9 cellular contexts compared by ENCODE assay signal in the genomic region with DNA sequence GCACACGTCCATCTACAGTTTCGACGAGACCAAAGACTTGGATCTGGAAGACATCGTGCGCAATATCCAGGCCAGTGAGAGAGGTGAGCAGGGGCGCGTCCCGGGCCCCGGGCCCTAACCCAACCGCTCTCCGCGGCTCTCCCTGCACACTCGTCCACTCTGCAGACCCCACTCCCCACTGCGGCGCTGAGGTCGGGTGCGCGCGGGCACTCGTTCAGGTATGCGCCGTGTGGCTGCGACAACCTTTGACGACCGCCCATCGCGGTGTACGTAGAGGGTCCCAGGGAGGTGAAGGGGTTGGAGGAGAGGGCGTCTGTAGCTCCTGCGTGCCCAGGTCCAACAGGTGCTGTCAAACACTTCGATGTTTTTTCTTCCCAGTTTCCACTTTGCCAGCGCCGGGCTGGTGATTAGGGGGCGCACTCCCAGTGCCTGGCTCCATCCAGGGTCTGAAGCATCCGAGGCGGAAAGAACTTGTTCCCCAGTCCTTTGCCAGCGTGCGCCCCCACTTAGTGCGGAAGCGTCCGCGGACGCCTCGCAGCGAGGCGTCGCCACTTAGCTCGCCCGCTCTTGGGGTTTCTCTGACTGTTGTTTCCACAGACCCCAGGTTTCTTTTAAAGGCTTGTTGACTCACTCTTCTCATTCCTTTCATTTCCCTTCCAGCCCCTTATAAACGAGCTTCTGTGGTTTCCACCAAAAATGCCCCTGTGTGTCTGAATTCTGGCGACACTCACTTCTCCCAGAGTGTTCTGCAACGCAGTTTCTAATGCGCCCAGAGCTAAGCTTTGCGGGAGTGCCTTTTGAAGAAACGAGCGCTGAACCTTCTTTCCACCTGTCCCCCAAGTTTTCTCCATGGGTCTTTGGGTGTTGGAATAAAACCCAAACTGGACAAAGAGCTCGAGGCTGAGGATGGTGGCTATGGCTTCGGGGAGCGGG. TPM values are rescaled to one million over a fixed set of nuclear protein-coding genes. Genes with fewer than 3 reads are reported as not detected.
DNase-seq lines count a peak whose midpoint lies in the region; ATAC-seq and TF ChIP-seq lines count a peak whose summit lies in the region.
"Had no signal": no experiment of that assay in that cellular context is flagged by ENCODE, and none has a peak within 500 bp of the region (broad histone marks: within the 10 kb centered on the region; RNA-seq: fewer than 3 reads in every experiment).

No MANE protein-coding gene starts in this region.

- no peak overlapping the region for H3K27ac Mint-ChIP-seq in mesothelial cell of epicardium
- H3K27ac Mint-ChIP-seq in type B pancreatic cell: peak overlapping the region; percentile 83

- H3K36me3 ChIP-seq in heart left ventricle (peaks cover 0 to 8% (median 0%) of the 10 kb centered on the region in 9 donors), mammary epithelial cell (ENCODE audit: insufficient read depth, low read length) (no peaks in the 10 kb centered on the region), HAP-1 (replicated peaks) (no peaks in the 10 kb centered on the region)

- peak overlapping the region; percentile 71 for H2AFZ ChIP-seq in mammary epithelial cell (ENCODE audit: low read depth, low read length)

- intact Hi-C loops in heart left ventricle (cut with DNase I) (loop anchor here in 7 of 10 donors (5.0 to 10.0 kb wide), 9 partner anchors 132 to 710 kb away; no protein-coding TSS in a partner anchor), left cardiac atrium (cut with DNase I) (loop anchor here in 1 of 2 donors (5.0 to 10.0 kb wide), 2 partner anchors 142 to 580 kb away; no protein-coding TSS in a partner anchor), mammary epithelial cell (cut with micrococcal nuclease) (loop anchor here (5.0 kb wide), 1 partner anchor 80 kb away; no protein-coding TSS in a partner anchor)

- H3K4me1 Mint-ChIP-seq in mesothelial cell of epicardium (peaks cover 35% of the 10 kb centered on the region), type B pancreatic cell (ENCODE audit: unreplicated experiment) (peaks cover 15% of the 10 kb centered on the region)

- dilution Hi-C loops in mammary epithelial cell (cut with HindIII; ENCODE audit: low sequenced_read_pairs): no loop called here

- H3K27me3 Mint-ChIP-seq in mesothelial cell of epicardium (ENCODE audit: low read depth): peaks cover 88% of the 10 kb centered on the region
- peaks cover 61% of the 10 kb centered on the region for H3K27me3 Mint-ChIP-seq in type B pancreatic cell

- DNase-seq in heart left ventricle: no peak
- DNase-seq in left cardiac atrium: no peak
- no peak for DNase-seq in mammary epithelial cell
- no peak for DNase-seq in mesothelial cell of epicardium (ENCODE audit: low spot score in 2 of 2, unreplicated experiment in 2 of 2)
- no peak for DNase-seq in type B pancreatic cell (ENCODE audit: extremely low spot score, unreplicated experiment)
- no peak for DNase-seq in HAP-1 (ENCODE audit: low spot score in 2 of 2)
- no peak for DNase-seq in activated CD4-positive, alpha-beta T cell treated with anti-CD3 and anti-CD28 coated beads, Interleukin-2, amount 50 U/mL, for 48 hours
- DNase-seq: effector CD4-positive, alpha-beta T cell had no signal

- in situ Hi-C loops in mammary epithelial cell (cut with MboI; ENCODE audit: low sequenced_read_pairs in 2 of 2): loop anchor here (10.0 to 25.0 kb wide), 3 partner anchors 200 to 712 kb away; no protein-coding TSS in a partner anchor
- in situ Hi-C loops in HAP-1 (cut with MboI; ENCODE audit: low sequenced_read_pairs): no loop called here

- H3K27me3 ChIP-seq in heart left ventricle (peaks cover 0 to 62% (median 0%) of the 10 kb centered on the region in 9 donors), mammary epithelial cell (ENCODE audit: insufficient read depth, low read length) (peaks cover 27% of the 10 kb centered on the region), HAP-1 (ENCODE audit: low read depth) (peaks cover 30% of the 10 kb centered on the region)

- CTCF ChIA-PET in mammary epithelial cell (lab: Charles Lee; ENCODE audit: low non-redundant PET): no interaction called here

- H3K4me3 Mint-ChIP-seq in mesothelial cell of epicardium (peak overlapping the region; percentile 55), type B pancreatic cell (peak overlapping the region; percentile 93)

- ATAC-seq in heart left ventricle: no peak
- ATAC-seq in left cardiac atrium: no peak
- no peak for ATAC-seq in HG02759 (IDR thresholded peaks at IDR 0.05; ENCODE audit: unreplicated experiment)

- H3K36me3 Mint-ChIP-seq in mesothelial cell of epicardium (no peaks in the 10 kb centered on the region), type B pancreatic cell (peaks cover 17% of the 10 kb centered on the region)

- H3K4me2 ChIP-seq in mammary epithelial cell (ENCODE audit: insufficient read depth, low read depth, low read length): peak overlapping the region; percentile 90

- peak in 1 of 12 donors; percentile 24 for TF ChIP-seq CTCF in heart left ventricle (IDR thresholded peaks at IDR 0.05)
- no peak for TF ChIP-seq CTCF in mammary epithelial cell (conservative IDR thresholded peaks at IDR 0.05 in 1 of 2, IDR thresholded peaks at IDR 0.05 in 1 of 2; ENCODE audit: extremely low read depth in 1 of 2, insufficient read depth in 1 of 2, low read depth in 1 of 2, low read length in 2 of 2)
- no peak for TF ChIP-seq CTCF in mesothelial cell of epicardium (IDR thresholded peaks at IDR 0.05; ENCODE audit: unreplicated experiment)
- no peak for TF ChIP-seq CTCF in type B pancreatic cell (conservative IDR thresholded peaks at IDR 0.05)

- H3K9ac ChIP-seq in mammary epithelial cell (ENCODE audit: insufficient read depth, low read length): no peak overlapping the region

- peak overlapping the region in 8 of 12 donors; percentile 32 to 97 (median 87) for H3K27ac ChIP-seq in heart left ventricle
- no peak overlapping the region for H3K27ac ChIP-seq in mammary epithelial cell (ENCODE audit: insufficient read depth, low read depth, low read length)

- 6 to 28% (median 15%) methylated on average over 46 to 59 of the region's 59 CpGs for WGBS in heart left ventricle, 4 donors
- 14% methylated on average over 36 of the region's 59 CpGs for WGBS in mammary epithelial cell (ENCODE audit: low coverage, missing lambda C conversion rate)

- H3K9me3 Mint-ChIP-seq in mesothelial cell of epicardium (peaks cover 6% of the 10 kb centered on the region), type B pancreatic cell (no peaks in the 10 kb centered on the region)

- no TSS peak for BruUV-seq in mammary epithelial cell (replicated peaks; lab: Mats Ljungman, UMichigan)

- peak overlapping the region; percentile 14 to 80 (median 62) for H3K4me3 ChIP-seq in heart left ventricle
- H3K4me3 ChIP-seq in mammary epithelial cell (replicated peaks in 1 of 3; ENCODE audit: insufficient read depth in 1 of 3, low read depth in 2 of 3, low read length in 3 of 3): no peak overlapping the region
- no peak overlapping the region for H3K4me3 ChIP-seq in HAP-1

- H3K79me2 ChIP-seq in mammary epithelial cell (ENCODE audit: insufficient read depth, low read length): no peaks in the 10 kb centered on the region

- no peaks in the 10 kb centered on the region for H4K20me1 ChIP-seq in mammary epithelial cell (ENCODE audit: insufficient read depth, low read length)

- H3K4me1 ChIP-seq in heart left ventricle (peaks cover 0 to 48% (median 18%) of the 10 kb centered on the region in 12 donors), mammary epithelial cell (ENCODE audit: insufficient read depth, low read length) (peaks cover 31% of the 10 kb centered on the region), HAP-1 (0 out of 2 replicates have a peak, but pooled peaks cover 2% of the 10 kb centered on the region)

- no peak for TF ChIP-seq POLR2A in heart left ventricle (IDR thresholded peaks at IDR 0.05)

- H3K9me3 ChIP-seq in heart left ventricle: peaks cover 0 to 5% (median 0%) of the 10 kb centered on the region in 12 donors
- H3K9me3 ChIP-seq in mammary epithelial cell (replicated peaks; ENCODE audit: insufficient read depth, low read length): no peaks in the 10 kb centered on the region
- no peaks in the 10 kb centered on the region for H3K9me3 ChIP-seq in HAP-1

RNA-seq across cellular contexts. Expression of gene NPR3, which starts 1.6 kb away (rescaled TPM):
- total RNA-seq in heart left ventricle: 100 to 1,000 TPM in 3 of 9 donors, 10 to 100 TPM in 5, 1 to 10 TPM in 1; 8.8 to 127 (median 34.9) TPM
- polyA plus RNA-seq in heart left ventricle: 10 to 100 TPM in 1 of 2 donors, 1 to 10 TPM in 1; 9.8 to 20.5 TPM
- 10 to 100 TPM; 10.9 to 26.2 TPM for total RNA-seq in left cardiac atrium
- 1 to 10 TPM in 1 of 2 donors, under 1 TPM in 1; 0.19 to 5.0 TPM for total RNA-seq in mammary epithelial cell
- 0.05 TPM for polyA plus RNA-seq in mammary epithelial cell
- not detected for polyA minus RNA-seq in mammary epithelial cell
- total RNA-seq in mesothelial cell of epicardium: 3.3 to 4.1 TPM (median 3.8 TPM) in 3 replicates
- 13.7 and 116 TPM in 2 replicates for total RNA-seq in type B pancreatic cell (ENCODE audit: low replicate concordance)

Comparison
In these comparisons a context has a peak if more than half of its experiments do, and no peak if none do; other contexts are left out.
1. H3K4me3 ChIP-seq: peak in heart left ventricle (12 of 12); none in mammary epithelial cell (0 of 3) and HAP-1 (single experiment).